33 cellular contexts compared by ENCODE assay signal in the genomic region with DNA sequence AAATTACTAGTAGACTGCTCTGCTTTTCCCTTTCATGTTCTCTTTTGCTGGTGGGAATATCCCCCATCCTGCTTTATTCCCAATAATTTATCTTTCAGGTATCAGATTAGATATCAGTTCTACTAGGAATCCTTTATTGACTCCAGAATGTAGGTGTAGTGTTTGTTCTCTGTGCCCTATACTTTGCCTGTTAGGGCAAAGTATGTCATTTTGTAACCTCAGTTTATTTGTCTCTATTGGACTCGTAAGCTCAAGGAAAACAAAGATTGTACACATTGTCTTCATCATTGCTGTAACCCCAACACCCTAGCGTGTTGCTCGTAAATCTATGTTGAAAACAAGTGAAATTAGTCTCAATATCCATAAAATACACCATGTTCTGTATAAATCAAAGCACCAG.
DNase-seq lines count a peak whose midpoint lies in the region; ATAC-seq, FAIRE-seq and TF ChIP-seq lines count a peak whose summit lies in the region.
"Had no signal": no experiment of that assay in that cellular context is flagged by ENCODE, and none has a peak within 500 bp of the region (broad histone marks: within the 10 kb centered on the region; RNA-seq: fewer than 3 reads in every experiment).

No MANE protein-coding gene starts in this region.

- no peak for DNase-seq in HepG2 (ENCODE audit: low spot score)
- DNase-seq in GM12892 (ENCODE audit: insufficient read length), result no peak
- no peak for DNase-seq in left lobe of liver (ENCODE audit: low spot score)
- no peak for DNase-seq in right lobe of liver
- no peak for DNase-seq in right cardiac atrium
- no peak for DNase-seq in NCI-H1105 treated with DMSO at 0.1 percent for 48 hours (lab: John Stamatoyannopoulos, UW)
- no peak for DNase-seq in NCI-H2029 treated with DMSO at 0.1 percent for 48 hours (lab: John Stamatoyannopoulos, UW)
- DNase-seq: 8988T; ACHN; BE2C; C1 segment of cervical spinal cord; Caco-2; Calu3; CD4-positive, alpha-beta memory T cell; CD4-positive, alpha-beta T cell; CD4-positive, CD25-positive, alpha-beta regulatory T cell; CD8-positive, alpha-beta memory T cell; CD8-positive, alpha-beta T cell; COR-L47; DMS 273 treated with DMSO at 0.1 percent for 48 hours; DMS153; DMS53; DMS79; DMS79 treated with DMSO at 0.1 percent for 48 hours; DND-41; EL had no signal

- H3K4me1 ChIP-seq in liver (ENCODE audit: control insufficient read depth in 4 of 4, insufficient read depth in 4 of 4, low read length in 3 of 4), result peaks cover 5 to 47% (median 31%) of the 10 kb centered on the region in 4 donors
- no peaks in the 10 kb centered on the region for H3K4me1 ChIP-seq in HepG2 (ENCODE audit: insufficient read depth, low read length)
- H3K4me1 ChIP-seq in right lobe of liver, result peaks cover 0 to 47% (median 10%) of the 10 kb centered on the region in 4 donors
- no peaks in the 10 kb centered on the region for H3K4me1 ChIP-seq in right cardiac atrium (ENCODE audit: control insufficient read depth, insufficient read depth, low read length)
- H3K4me1 ChIP-seq: BLaER1; BLaER1 treated with 17β-estradiol and CSF1 and Interleukin-3, amounts not matched to agents 10 nM and 100 nM; Caco-2 had no signal

- H3K27me3 ChIP-seq in liver (ENCODE audit: control insufficient read depth in 4 of 4, insufficient read depth in 4 of 4, low read length in 3 of 4) (no peaks in the 10 kb centered on the region), HepG2 (ENCODE audit: control insufficient read depth in 1 of 2, insufficient read depth in 2 of 2, low read length in 2 of 2) (no peaks in the 10 kb centered on the region), right lobe of liver (no peaks in the 10 kb centered on the region), right cardiac atrium (ENCODE audit: control insufficient read depth, insufficient read depth) (no peaks in the 10 kb centered on the region)
- H3K27me3 ChIP-seq: BE2C; BLaER1; BLaER1 treated with 17β-estradiol and CSF1 and Interleukin-3, amounts not matched to agents 10 nM and 100 nM had no signal

- 42% methylated on average over 3 of the region's 3 CpGs for WGBS in liver
- WGBS in HepG2 (ENCODE audit: low lambda C conversion rate), result 92% methylated on average over 3 of the region's 3 CpGs
- WGBS in right lobe of liver (ENCODE audit: insufficient coverage, low coverage, low lambda C conversion rate, missing lambda C conversion rate), result 31% methylated on average over 3 of the region's 3 CpGs
- WGBS in right cardiac atrium, result 98% methylated on average over 3 of the region's 3 CpGs

- CTCF ChIA-PET in HepG2 (lab: Yijun Ruan, JAX; ENCODE audit: low intra/inter-chr PET ratio, low total read pairs), result no interaction called here

- H3K4me3 ChIP-seq in liver (ENCODE audit: low read depth in 1 of 3, low read length in 3 of 3) (no peak overlapping the region), HepG2 (replicated peaks in 1 of 3; ENCODE audit: insufficient read depth in 1 of 3, low read depth in 2 of 3, low read length in 3 of 3) (no peak overlapping the region), right lobe of liver (no peak overlapping the region), right cardiac atrium (ENCODE audit: low read length) (no peak overlapping the region)
- H3K4me3 ChIP-seq: A549; BLaER1; BLaER1 treated with 17β-estradiol and CSF1 and Interleukin-3, amounts not matched to agents 10 nM and 100 nM had no signal

- no peak for TF ChIP-seq POLR2A in HepG2 (IDR thresholded peaks at IDR 0.05; ENCODE audit: insufficient read depth in 1 of 2, low read depth in 2 of 2, low read length in 2 of 2)
- TF ChIP-seq POLR2A in GM12892 (IDR thresholded peaks at IDR 0.05; ENCODE audit: low read depth, low read length), result no peak
- no peak for TF ChIP-seq POLR2A in right lobe of liver (IDR thresholded peaks at IDR 0.05)

- FAIRE-seq in HepG2 (lab: Jason Lieb, UNC), result no peak
- FAIRE-seq in GM12892 (lab: Jason Lieb, UNC), result peak; percentile 24
- FAIRE-seq: A204.1, A549, D721Med had no signal

- no peak overlapping the region for H3K4me2 ChIP-seq in HepG2 (ENCODE audit: low read depth, low read length)
- H3K4me2 ChIP-seq: A549; BLaER1; BLaER1 treated with 17β-estradiol and CSF1 and Interleukin-3, amounts not matched to agents 10 nM and 100 nM had no signal

- H3K9me3 ChIP-seq in liver (ENCODE audit: control insufficient read depth in 4 of 4, low read length in 3 of 4) (peaks cover 0 to 10% (median 3%) of the 10 kb centered on the region in 4 donors), HepG2 (ENCODE audit: low read length) (peaks cover 11% of the 10 kb centered on the region), right lobe of liver (peaks cover 0 to 6% (median 2%) of the 10 kb centered on the region in 4 donors), right cardiac atrium (ENCODE audit: control insufficient read depth, low read length) (no peaks in the 10 kb centered on the region)
- H3K9me3 ChIP-seq: BE2C had no signal

- BruUV-seq in HepG2 (replicated peaks; lab: Mats Ljungman, UMichigan), result no TSS peak

- H3K27ac ChIP-seq in liver (ENCODE audit: low read depth in 1 of 2, low read length in 2 of 2) (peak overlapping the region; percentile 51 to 78), HepG2 (ENCODE audit: extremely low read length, insufficient read depth, low read length) (no peak overlapping the region), right lobe of liver (peak overlapping the region; percentile 13 to 67 (median 56)), right cardiac atrium (ENCODE audit: low read length) (no peak overlapping the region)
- H3K27ac ChIP-seq: A549; BLaER1; BLaER1 treated with 17β-estradiol and CSF1 and Interleukin-3, amounts not matched to agents 10 nM and 100 nM; C4-2B had no signal

- no peak overlapping the region for H2AFZ ChIP-seq in HepG2 (ENCODE audit: low read length)

- no peaks in the 10 kb centered on the region for H4K20me1 ChIP-seq in HepG2 (ENCODE audit: insufficient read depth, low read length)
- H4K20me1 ChIP-seq: BLaER1; BLaER1 treated with 17β-estradiol and CSF1 and Interleukin-3, amounts not matched to agents 10 nM and 100 nM had no signal

- no peak for TF ChIP-seq EP300 in HepG2 (IDR thresholded peaks at IDR 0.05; ENCODE audit: low read depth in 2 of 2, low read length in 2 of 2)
- no peak for TF ChIP-seq EP300 in HepG2 (CRISPR knock-in tag; IDR thresholded peaks at IDR 0.05; ENCODE audit: borderline replicate concordance)

- ATAC-seq in HepG2 (no peak), left lobe of liver (peak; percentile 21), right lobe of liver (peak; percentile 51 to 79 (median 62)), right cardiac atrium (no peak)
- ATAC-seq: A549; CD8-positive, alpha-beta T cell had no signal

- intact Hi-C loops in HepG2 (cut with micrococcal nuclease; ENCODE audit: unreplicated experiment) (no loop called here), right lobe of liver (cut with DNase I) (no loop called here), right cardiac atrium (cut with DNase I) (no loop called here)

- H3K9ac ChIP-seq in liver (ENCODE audit: low read depth in 1 of 2, low read length in 2 of 2), result no peak overlapping the region
- H3K9ac ChIP-seq in HepG2 (ENCODE audit: insufficient read depth, low read depth, low read length), result no peak overlapping the region
- H3K9ac ChIP-seq: BLaER1; BLaER1 treated with 17β-estradiol and CSF1 and Interleukin-3, amounts not matched to agents 10 nM and 100 nM had no signal

- in situ Hi-C loops in HepG2 (cut with HindIII; ENCODE audit: extremely low pct_ligation_motif_present, low pct_unique_long_range_greater_than_20kb), result no loop called here

- no peak for TF ChIP-seq CTCF in liver (IDR thresholded peaks at IDR 0.05; ENCODE audit: low read depth, low read length, missing input control)
- TF ChIP-seq CTCF in HepG2 (CRISPR knock-in tag; IDR thresholded peaks at IDR 0.05), result no peak
- no peak for TF ChIP-seq CTCF in right lobe of liver (IDR thresholded peaks at IDR 0.05)

- H3K36me3 ChIP-seq in liver (ENCODE audit: control insufficient read depth in 4 of 4, insufficient read depth in 3 of 4, low read depth in 1 of 4, low read length in 3 of 4) (no peaks in the 10 kb centered on the region), HepG2 (replicated peaks in 1 of 2; ENCODE audit: control insufficient read depth in 1 of 2, insufficient read depth in 2 of 2, low read length in 2 of 2) (no peaks in the 10 kb centered on the region; a peak in 1 of 5 replicates), right lobe of liver (no peaks in the 10 kb centered on the region)
- H3K36me3 ChIP-seq: BE2C had no signal

- H3K79me2 ChIP-seq in HepG2 (ENCODE audit: insufficient read depth, low read length), result no peaks in the 10 kb centered on the region

- TF ChIP-seq RAD21 in liver (IDR thresholded peaks at IDR 0.05), result peak; percentile 35 to 38
- no peak for TF ChIP-seq RAD21 in HepG2 (CRISPR knock-in tag; IDR thresholded peaks at IDR 0.05)

- POLR2A ChIA-PET in HepG2 (lab: Yijun Ruan, JAX), result no interaction called here

TF ChIP-seq in liver, 16 proteins besides CTCF, POLR2A, EP300 and RAD21 (continues in another document):
- TF ChIP-seq TAF1 (conservative IDR thresholded peaks at IDR 0.05) (no peak), NR2F2 (IDR thresholded peaks at IDR 0.05) (no peak), HNF4A (conservative IDR thresholded peaks at IDR 0.05) (peak; percentile 99), EGR1 (IDR thresholded peaks at IDR 0.05; ENCODE audit: low read depth in 2 of 2) (no peak), YY1 (IDR thresholded peaks at IDR 0.05) (peak; percentile 50)

TF ChIP-seq in HepG2, 621 proteins besides CTCF, POLR2A, EP300 and RAD21 (continues in another document):
- TF ChIP-seq RBM22 (optimal IDR thresholded peaks at IDR 0.05; ENCODE audit: low read length) (no peak), DR1 (CRISPR knock-in tag; IDR thresholded peaks at IDR 0.05) (no peak), SOX6 (IDR thresholded peaks at IDR 0.05) (no peak), SOX6 (CRISPR knock-in tag; IDR thresholded peaks at IDR 0.05) (no peak), ELF3 (CRISPR knock-in tag; IDR thresholded peaks at IDR 0.05) (no peak), ZBTB21 (CRISPR knock-in tag; IDR thresholded peaks at IDR 0.05) (no peak), CHCHD3 (CRISPR knock-in tag; IDR thresholded peaks at IDR 0.05) (no peak), SP1 (IDR thresholded peaks at IDR 0.05) (no peak), SP1 (CRISPR knock-in tag; IDR thresholded peaks at IDR 0.05) (no peak), HES4 (CRISPR knock-in tag; IDR thresholded peaks at IDR 0.05; ENCODE audit: borderline replicate concordance) (no peak), CAMTA2 (CRISPR knock-in tag; IDR thresholded peaks at IDR 0.05; ENCODE audit: borderline replicate concordance) (no peak)

Comparison
In these comparisons a context has a peak if more than half of its experiments do, and no peak if none do; other contexts are left out.
1. H3K27ac ChIP-seq: peak in liver (2 of 2) and right lobe of liver (3 of 3); none in HepG2 (single experiment) and right cardiac atrium (single experiment).
2. ATAC-seq: peak in left lobe of liver (single experiment) and right lobe of liver (4 of 4); none in HepG2 (single experiment) and right cardiac atrium (0 of 2).